8 cellular contexts compared by ENCODE assay signal in the genomic region with DNA sequence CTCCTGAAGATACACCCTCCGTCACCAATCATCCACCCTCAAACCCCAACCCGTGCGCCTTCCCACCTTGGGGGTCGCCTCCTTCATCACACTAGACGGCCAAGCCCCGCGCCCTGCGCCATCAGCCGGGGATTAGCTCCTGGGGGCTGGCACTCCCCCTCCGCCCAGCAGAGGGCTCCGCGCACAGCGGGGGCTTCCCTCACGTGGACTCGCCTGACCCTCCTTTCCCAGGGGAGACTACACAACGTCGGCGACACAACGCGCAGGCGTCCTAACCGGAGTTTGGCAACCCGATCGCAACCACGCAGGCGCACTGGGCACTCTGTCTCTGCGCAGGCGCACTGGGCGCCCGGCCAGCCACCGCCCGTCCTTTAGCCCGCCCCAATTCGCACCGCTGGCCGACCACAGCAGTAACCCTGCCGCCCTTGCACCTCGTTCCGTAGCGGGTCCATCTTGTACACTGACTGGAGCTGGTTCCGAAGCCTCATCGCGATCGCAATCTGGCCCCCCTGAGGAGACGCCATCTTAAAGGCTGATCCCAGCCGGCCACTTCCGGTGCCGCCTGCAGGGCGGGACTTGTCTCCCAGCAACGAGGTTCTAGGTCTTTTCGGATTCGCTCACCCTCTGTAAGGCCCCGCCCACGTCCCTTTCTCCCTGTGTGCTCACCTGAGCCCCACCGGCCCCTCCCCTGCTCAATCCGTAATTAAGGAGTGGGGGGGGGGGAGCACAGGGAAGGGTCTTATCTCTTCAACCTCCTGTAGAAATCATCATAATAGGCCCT. TPM values are rescaled to one million over a fixed set of nuclear protein-coding genes. Genes with fewer than 3 reads are reported as not detected.
A peak's percentile ranks its signal among the peaks of the same experiment; 100 is the strongest.
DNase-seq lines count a peak whose midpoint lies in the region; ATAC-seq lines count a peak whose summit lies in the region.

TSS of gene PCGF1 (minus strand) at position 551 of the 781 bp plus-strand sequence. CDS start at position 524, 27 bp downstream.

- intact Hi-C loops in T-helper 2 cell treated with Interferon-gamma antibody and Interleukin-4, amounts not matched to agents 100 ng/mL and 5 ng/mL, for 36 hours (cut with micrococcal nuclease) = loop anchor here (1.0 to 10.0 kb wide), 7 partner anchors 8 to 327 kb away; partner anchors contain the start of genes AUP1, DOK1, HK2 and HTRA2
- intact Hi-C loops in right cardiac atrium (cut with DNase I) (no loop called here), aorta (cut with DNase I) (loop anchor here in 1 of 2 donors (2.0 kb wide), 1 partner anchor 21 kb away; the partner anchor contains the start of genes AUP1 and HTRA2)

- H3K4me1 ChIP-seq in right cardiac atrium (ENCODE audit: control insufficient read depth, insufficient read depth, low read length) (peaks cover 11% of the 10 kb centered on the region), aorta (ENCODE audit: control insufficient read depth in 1 of 2, insufficient read depth in 2 of 2, low read length in 2 of 2) (no peaks in the 10 kb centered on the region)

- H3K4me3 ChIP-seq in right cardiac atrium (ENCODE audit: low read length) = peak within 1 kb of the TSS; percentile 69
- peak within 1 kb of the TSS; percentile 16 to 51 for H3K4me3 ChIP-seq in aorta (ENCODE audit: low read length in 2 of 2)

- H3K36me3 ChIP-seq in aorta (ENCODE audit: control insufficient read depth in 1 of 2, insufficient read depth in 2 of 2, low read length in 1 of 2) = peaks cover 0 to 1% of the 10 kb centered on the region in 2 donors

- H3K27me3 ChIP-seq in right cardiac atrium (ENCODE audit: control insufficient read depth, insufficient read depth) (no peaks in the 10 kb centered on the region), aorta (ENCODE audit: control insufficient read depth in 1 of 2, insufficient read depth in 2 of 2, low read length in 1 of 2) (no peaks in the 10 kb centered on the region)

- peak; percentile 80 for DNase-seq in NCI-H187 treated with DMSO at 0.1 percent for 48 hours (lab: John Stamatoyannopoulos, UW)
- peak; percentile 79 to 98 (median 94) for DNase-seq in anterior cingulate cortex (lab: John Stamatoyannopoulos, UW)
- peak; percentile 99 to 100 (median 100) for DNase-seq in right cardiac atrium
- peak; percentile 98 for DNase-seq in putamen (ENCODE audit: low spot score)
- DNase-seq in aorta = peak; percentile 99 to 100

- under 1% methylated on average over 56 of the region's 56 CpGs for WGBS in right cardiac atrium
- WGBS in aorta, 2 donors = 1% methylated on average over 56 of the region's 56 CpGs

- H3K27ac ChIP-seq in right cardiac atrium (ENCODE audit: low read length) (peak within 1 kb of the TSS; percentile 95), aorta (ENCODE audit: low read depth in 1 of 2, low read length in 2 of 2) (peak within 1 kb of the TSS in 1 of 2 donors; percentile 79)

- H3K9me3 ChIP-seq in right cardiac atrium (ENCODE audit: control insufficient read depth, low read length) = no peaks in the 10 kb centered on the region
- H3K9me3 ChIP-seq in aorta (ENCODE audit: control insufficient read depth, low read length) = no peaks in the 10 kb centered on the region

- ATAC-seq in GM18499 (IDR thresholded peaks at IDR 0.05; ENCODE audit: insufficient read depth, unreplicated experiment) (peak; percentile 84), HG02943 (IDR thresholded peaks at IDR 0.05; ENCODE audit: low read depth, unreplicated experiment) (peak; percentile 86), right cardiac atrium (peak; percentile 96), aorta (ENCODE audit: low FRiP score) (peak; percentile 96)

RNA-seq across cellular contexts. Expression of gene PCGF1, which starts in this region (rescaled TPM):
- total RNA-seq in T-helper 2 cell treated with Interferon-gamma antibody and Interleukin-4, amounts not matched to agents 100 ng/mL and 5 ng/mL, for 36 hours = 31.2 and 32.8 TPM in 2 replicates
- total RNA-seq in right cardiac atrium = 10 to 100 TPM; 20.5 to 38.7 (median 25.6) TPM
- polyA plus RNA-seq in right cardiac atrium = 20.9 TPM
- 10 to 100 TPM; 13.3 to 15.9 TPM for total RNA-seq in aorta
- polyA plus RNA-seq in aorta = 10 to 100 TPM in 1 of 2 donors, 1 to 10 TPM in 1; 8.0 to 17.5 TPM
